Comparison of ENCODE assay signal across 11 cellular contexts in the genomic region with DNA sequence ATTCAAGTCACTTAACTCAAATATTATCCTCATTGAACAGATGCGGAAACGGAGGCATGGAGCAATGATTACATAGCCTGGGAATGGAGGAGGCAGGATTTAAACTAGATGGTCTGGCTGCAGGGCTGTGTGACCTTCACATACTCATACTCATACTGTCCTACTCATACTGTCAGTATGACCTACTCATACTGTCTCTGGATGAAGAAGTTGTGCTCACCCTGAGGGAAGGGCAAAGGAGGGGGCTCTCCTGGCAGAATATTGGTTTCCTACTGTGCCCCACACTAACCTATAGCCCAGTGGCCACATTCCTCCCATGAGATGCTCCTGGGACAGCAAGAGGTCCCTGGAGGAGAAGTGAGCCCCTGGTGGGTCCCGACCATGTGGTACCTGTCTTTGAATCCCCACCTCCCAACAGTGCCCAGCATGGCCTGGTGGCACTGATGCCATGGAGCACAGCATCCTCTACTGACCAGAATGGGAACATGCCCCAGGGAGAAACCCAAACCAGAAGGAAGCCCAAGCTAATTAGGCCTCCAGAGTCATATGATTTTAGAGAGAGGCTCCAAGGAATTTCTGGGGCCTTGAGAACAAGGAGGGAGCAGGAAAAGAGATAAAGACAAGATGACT.
DNase-seq lines count a peak whose midpoint lies in the region; ATAC-seq, FAIRE-seq and TF ChIP-seq lines count a peak whose summit lies in the region.
"Had no signal": no experiment of that assay in that cellular context is flagged by ENCODE, and none has a peak within 500 bp of the region (broad histone marks: within the 10 kb centered on the region; RNA-seq: fewer than 3 reads in every experiment).

No MANE protein-coding gene starts in this region.

- no TSS peak for BruUV-seq in OCI-LY7 (replicated peaks; lab: Mats Ljungman, UMichigan)

- H3K36me3 ChIP-seq in OCI-LY7 (ENCODE audit: insufficient read depth, low read length), result no peaks in the 10 kb centered on the region

- intact Hi-C loops in OCI-LY7 (cut with micrococcal nuclease; ENCODE audit: unreplicated experiment), result loop anchor here (1.0 to 5.0 kb wide), 2 partner anchors 194 to 412 kb away; no protein-coding TSS in a partner anchor

- H3K79me2 ChIP-seq in OCI-LY7 (ENCODE audit: insufficient read depth, low read depth, low read length), result no peaks in the 10 kb centered on the region

- H3K4me3 ChIP-seq in OCI-LY7 (ENCODE audit: low read depth, low read length, poor library complexity, severe bottlenecking), result no peak overlapping the region
- H3K4me3 ChIP-seq: K562 had no signal

- H2AFZ ChIP-seq in OCI-LY7 (ENCODE audit: low read length), result no peak overlapping the region

- in situ Hi-C loops in GM13976 (cut with MboI; ENCODE audit: low sequenced_read_pairs, unreplicated experiment), result no loop called here

- DNase-seq in Ammon's horn (ENCODE audit: low spot score) (peak; percentile 19), GM13976 (ENCODE audit: low spot score) (no peak), OCI-LY7 (ENCODE audit: low spot score) (peak; percentile 58), iPS-NIHi7 (ENCODE audit: extremely low spot score) (peak; percentile 75), RCC 7860 (ENCODE audit: low spot score) (no peak), T1000 (lab: John Stamatoyannopoulos, UW) (no peak)
- DNase-seq: activated gamma-delta T cell treated with Interleukin-2 at 50 U/mL for 16 hours, left cardiac atrium had no signal

- ATAC-seq in GM18511 (IDR thresholded peaks at IDR 0.05; ENCODE audit: unreplicated experiment) (no peak), HG03521 (IDR thresholded peaks at IDR 0.05; ENCODE audit: unreplicated experiment) (no peak)
- ATAC-seq: K562 had no signal

- no peaks in the 10 kb centered on the region for H4K20me1 ChIP-seq in OCI-LY7 (ENCODE audit: insufficient read depth, low read length)

- no peak overlapping the region for H3K4me2 ChIP-seq in OCI-LY7 (ENCODE audit: low read length)

- no peak overlapping the region for H3K27ac ChIP-seq in OCI-LY7 (ENCODE audit: low read depth, low read length, poor library complexity, severe bottlenecking)

- TF ChIP-seq CTCF in GM13976 (IDR thresholded peaks at IDR 0.05; ENCODE audit: borderline replicate concordance, control extremely low read depth, extremely low read depth, insufficient read depth, missing control alignments), result peak; percentile 9
- TF ChIP-seq CTCF in OCI-LY7 (conservative IDR thresholded peaks at IDR 0.05; ENCODE audit: low read length), result peak; percentile 85

- CTCF ChIA-PET in OCI-LY7 (lab: Charles Lee; ENCODE audit: unreplicated experiment), result interaction anchor here (0.6 kb wide), 1 partner anchor 11 kb away, joined by 3 read pairs; no protein-coding TSS in a partner anchor

- no peaks in the 10 kb centered on the region for H3K9me2 ChIP-seq in OCI-LY7 (ENCODE audit: insufficient read depth, low read length)

- FAIRE-seq in RCC 7860 (lab: Jason Lieb, UNC), result no peak
- FAIRE-seq: K562 had no signal

- no peaks in the 10 kb centered on the region for H3K9me3 ChIP-seq in OCI-LY7 (ENCODE audit: low read length)

- H3K4me1 ChIP-seq in OCI-LY7 (ENCODE audit: insufficient read depth, low read length, poor library complexity, severe bottlenecking), result no peaks in the 10 kb centered on the region

- POLR2A ChIA-PET in OCI-LY7 (lab: Charles Lee), result interaction anchor here (0.6 kb wide), 1 partner anchor 253 kb away, joined by 7 read pairs; no protein-coding TSS in a partner anchor

Comparison
In these comparisons a context has a peak if more than half of its experiments do, and no peak if none do; other contexts are left out.
1. DNase-seq: peak in Ammon's horn (single experiment), OCI-LY7 (single experiment) and iPS-NIHi7 (single experiment); none in GM13976 (single experiment), RCC 7860 (single experiment) and T1000 (single experiment).